In genomic region chr3:126524429-126524988, GRCh38 we compare ENCODE assay signal across 8 cellular contexts. TPM values are rescaled to one million over a fixed set of nuclear protein-coding genes. Genes with fewer than 3 reads are reported as not detected.
A peak's percentile ranks its signal among the peaks of the same experiment; 100 is the strongest.
DNase-seq lines count a peak whose midpoint lies in the region; ATAC-seq and TF ChIP-seq lines count a peak whose summit lies in the region.

No MANE protein-coding gene starts in this region.

- no peaks in the 10 kb centered on the region for H3K4me1 Mint-ChIP-seq in activated CD8-positive, alpha-beta T cell treated with anti-CD3 and anti-CD28 coated beads for 36 hours (ENCODE audit: low read depth)
- peaks cover 2% of the 10 kb centered on the region for H3K4me1 Mint-ChIP-seq in activated CD8-positive, alpha-beta T cell treated with anti-CD3 and anti-CD28 coated beads, Interleukin-2, amount 10 ng/mL, durations not matched to agents 7 days and 5 days (ENCODE audit: low read depth)
- H3K4me1 Mint-ChIP-seq in chondrocyte (ENCODE audit: low read depth), result peaks cover 3% of the 10 kb centered on the region

- intact Hi-C loops in activated CD8-positive, alpha-beta T cell treated with anti-CD3 and anti-CD28 coated beads for 36 hours (cut with micrococcal nuclease), result no loop called here
- intact Hi-C loops in lower lobe of right lung (cut with DNase I), result no loop called here
- intact Hi-C loops in transverse colon (cut with DNase I; ENCODE audit: low total_unique reads), result no loop called here

- in situ Hi-C loops in transverse colon (cut with MboI; ENCODE audit: low pct_ligation_motif_present in 1 of 4, low pct_unique_long_range_greater_than_20kb in 1 of 4, low sequenced_read_pairs in 3 of 4), result no loop called here

- peak; percentile 18 for DNase-seq in activated CD8-positive, alpha-beta T cell treated with anti-CD3 and anti-CD28 coated beads for 36 hours
- no peak for DNase-seq in activated CD8-positive, alpha-beta T cell treated with anti-CD3 and anti-CD28 coated beads, Interleukin-2, amount 10 ng/mL, durations not matched to agents 7 days and 5 days
- peak; percentile 88 for DNase-seq in chondrocyte (ENCODE audit: low spot score)
- DNase-seq in lower lobe of right lung, result peak; percentile 62
- DNase-seq in transverse colon, result peak; percentile 32
- DNase-seq in HT-29 (ENCODE audit: low spot score), result no peak

- peak overlapping the region; percentile 3 for H3K4me3 Mint-ChIP-seq in activated CD8-positive, alpha-beta T cell treated with anti-CD3 and anti-CD28 coated beads for 36 hours
- H3K4me3 Mint-ChIP-seq in activated CD8-positive, alpha-beta T cell treated with anti-CD3 and anti-CD28 coated beads, Interleukin-2, amount 10 ng/mL, durations not matched to agents 7 days and 5 days, result no peak overlapping the region
- peak overlapping the region; percentile 62 for H3K4me3 Mint-ChIP-seq in chondrocyte (ENCODE audit: unreplicated experiment)

- H3K4me3 ChIP-seq in lower lobe of right lung (peak overlapping the region; percentile 54), transverse colon (peak overlapping the region; percentile 26 to 56 (median 42))

- H3K27ac ChIP-seq in lower lobe of right lung (peak overlapping the region; percentile 56), transverse colon (peak overlapping the region; percentile 18 to 57 (median 44))

- no peak overlapping the region for H3K27ac Mint-ChIP-seq in activated CD8-positive, alpha-beta T cell treated with anti-CD3 and anti-CD28 coated beads for 36 hours
- H3K27ac Mint-ChIP-seq in activated CD8-positive, alpha-beta T cell treated with anti-CD3 and anti-CD28 coated beads, Interleukin-2, amount 10 ng/mL, durations not matched to agents 7 days and 5 days, result no peak overlapping the region
- H3K27ac Mint-ChIP-seq in chondrocyte (ENCODE audit: unreplicated experiment), result no peak overlapping the region

- H3K9me3 ChIP-seq in lower lobe of right lung, result no peaks in the 10 kb centered on the region
- H3K9me3 ChIP-seq in transverse colon, result no peaks in the 10 kb centered on the region

- CTCF ChIA-PET in activated CD8-positive, alpha-beta T cell treated with anti-CD3 and anti-CD28 coated beads for 36 hours (lab: Charles Lee), result no interaction called here
- CTCF ChIA-PET in activated CD8-positive, alpha-beta T cell treated with anti-CD3 and anti-CD28 coated beads, Interleukin-2, amount 10 ng/mL, durations not matched to agents 7 days and 5 days (lab: Charles Lee), result no interaction called here

- peaks cover 9% of the 10 kb centered on the region for H3K4me1 ChIP-seq in lower lobe of right lung
- peaks cover 4 to 18% (median 13%) of the 10 kb centered on the region in 4 donors for H3K4me1 ChIP-seq in transverse colon

- no peak for TF ChIP-seq EP300 in transverse colon (IDR thresholded peaks at IDR 0.05; ENCODE audit: low read depth)

- peak; percentile 2 for TF ChIP-seq POLR2A in transverse colon (IDR thresholded peaks at IDR 0.05)

- no peak for TF ChIP-seq CTCF in activated CD8-positive, alpha-beta T cell treated with anti-CD3 and anti-CD28 coated beads for 36 hours (IDR thresholded peaks at IDR 0.05)
- TF ChIP-seq CTCF in chondrocyte (IDR thresholded peaks at IDR 0.05) (no peak), lower lobe of right lung (IDR thresholded peaks at IDR 0.05) (no peak), transverse colon (IDR thresholded peaks at IDR 0.05) (peak in 1 of 5 experiments; percentile 2)

- no peaks in the 10 kb centered on the region for H3K36me3 Mint-ChIP-seq in activated CD8-positive, alpha-beta T cell treated with anti-CD3 and anti-CD28 coated beads for 36 hours (ENCODE audit: low read depth)
- no peaks in the 10 kb centered on the region for H3K36me3 Mint-ChIP-seq in activated CD8-positive, alpha-beta T cell treated with anti-CD3 and anti-CD28 coated beads, Interleukin-2, amount 10 ng/mL, durations not matched to agents 7 days and 5 days (ENCODE audit: low read depth)
- H3K36me3 Mint-ChIP-seq in chondrocyte (ENCODE audit: low read depth), result no peaks in the 10 kb centered on the region

- H3K36me3 ChIP-seq in lower lobe of right lung (no peaks in the 10 kb centered on the region), transverse colon (no peaks in the 10 kb centered on the region)

- WGBS in transverse colon (ENCODE audit: low coverage in 1 of 2), 2 donors, result 6% methylated on average over 27 of the region's 31 CpGs; no CpG with 5 or more reads in 1 of the 2 donors

- H3K9me3 Mint-ChIP-seq in activated CD8-positive, alpha-beta T cell treated with anti-CD3 and anti-CD28 coated beads for 36 hours, result no peaks in the 10 kb centered on the region
- H3K9me3 Mint-ChIP-seq in activated CD8-positive, alpha-beta T cell treated with anti-CD3 and anti-CD28 coated beads, Interleukin-2, amount 10 ng/mL, durations not matched to agents 7 days and 5 days (ENCODE audit: insufficient read depth), result no peaks in the 10 kb centered on the region
- no peaks in the 10 kb centered on the region for H3K9me3 Mint-ChIP-seq in chondrocyte (ENCODE audit: low read depth)

- H3K27me3 Mint-ChIP-seq in activated CD8-positive, alpha-beta T cell treated with anti-CD3 and anti-CD28 coated beads for 36 hours, result peaks cover 11% of the 10 kb centered on the region
- H3K27me3 Mint-ChIP-seq in activated CD8-positive, alpha-beta T cell treated with anti-CD3 and anti-CD28 coated beads, Interleukin-2, amount 10 ng/mL, durations not matched to agents 7 days and 5 days (ENCODE audit: low read depth), result peaks cover 20% of the 10 kb centered on the region
- peaks cover 18% of the 10 kb centered on the region for H3K27me3 Mint-ChIP-seq in chondrocyte (ENCODE audit: low read depth)

- POLR2A ChIA-PET in activated CD8-positive, alpha-beta T cell treated with anti-CD3 and anti-CD28 coated beads for 36 hours (lab: Charles Lee), result no interaction called here
- POLR2A ChIA-PET in activated CD8-positive, alpha-beta T cell treated with anti-CD3 and anti-CD28 coated beads, Interleukin-2, amount 10 ng/mL, durations not matched to agents 7 days and 5 days (lab: Charles Lee), result no interaction called here

- H3K27me3 ChIP-seq in lower lobe of right lung (ENCODE audit: low read depth), result peaks cover 19% of the 10 kb centered on the region
- H3K27me3 ChIP-seq in transverse colon, result peaks cover 19% of the 10 kb centered on the region

- ATAC-seq in activated CD8-positive, alpha-beta T cell treated with anti-CD3 and anti-CD28 coated beads for 36 hours, result peak; percentile 34
- no peak for ATAC-seq in activated CD8-positive, alpha-beta T cell treated with anti-CD3 and anti-CD28 coated beads, Interleukin-2, amount 10 ng/mL, durations not matched to agents 7 days and 5 days
- ATAC-seq in lower lobe of right lung, result peak; percentile 4 to 9
- no peak for ATAC-seq in esophagus mucosa
- ATAC-seq in HG03457 (IDR thresholded peaks at IDR 0.05; ENCODE audit: unreplicated experiment), result no peak

RNA-seq across cellular contexts. Expression of gene CHST13, which starts 0.6 kb away (rescaled TPM):
- total RNA-seq in activated CD8-positive, alpha-beta T cell treated with anti-CD3 and anti-CD28 coated beads for 36 hours, result not detected
- total RNA-seq in activated CD8-positive, alpha-beta T cell treated with anti-CD3 and anti-CD28 coated beads, Interleukin-2, amount 10 ng/mL, durations not matched to agents 7 days and 5 days, result not detected
- not detected in 3 replicates for total RNA-seq in chondrocyte
- total RNA-seq in lower lobe of right lung, result 1.5 TPM
- 1 to 10 TPM in 3 of 4 donors, not detected in 1; 2.0 to 6.4 (median 4.9) TPM for total RNA-seq in transverse colon
- 0.05 and 1.3 TPM in 2 replicates for total RNA-seq in HT-29 (2014; rRNA removed; shearing (Covaris generic))
- not detected for total RNA-seq in esophagus mucosa

RNA-seq across cellular contexts. Expression of gene UROC1, which starts 6.9 kb away (rescaled TPM):
- total RNA-seq in activated CD8-positive, alpha-beta T cell treated with anti-CD3 and anti-CD28 coated beads for 36 hours, result not detected
- total RNA-seq in activated CD8-positive, alpha-beta T cell treated with anti-CD3 and anti-CD28 coated beads, Interleukin-2, amount 10 ng/mL, durations not matched to agents 7 days and 5 days, result under 1 TPM in 1 of 2 experiments, not detected in 1; 0.13 TPM
- 0.15 TPM in 1 of 3 replicates, not detected in the others for total RNA-seq in chondrocyte
- total RNA-seq in lower lobe of right lung, result not detected
- total RNA-seq in transverse colon, result not detected
- not detected in 2 replicates for total RNA-seq in HT-29 (2014; rRNA removed; shearing (Covaris generic))
- not detected for total RNA-seq in esophagus mucosa

RNA-seq across cellular contexts. Expression of gene C3orf22, which starts 34.2 kb away (rescaled TPM):
- not detected for total RNA-seq in activated CD8-positive, alpha-beta T cell treated with anti-CD3 and anti-CD28 coated beads for 36 hours
- total RNA-seq in activated CD8-positive, alpha-beta T cell treated with anti-CD3 and anti-CD28 coated beads, Interleukin-2, amount 10 ng/mL, durations not matched to agents 7 days and 5 days, result not detected
- not detected in 3 replicates for total RNA-seq in chondrocyte
- not detected for total RNA-seq in lower lobe of right lung
- total RNA-seq in transverse colon, result not detected
- total RNA-seq in HT-29 (2014; rRNA removed; shearing (Covaris generic)), result not detected in 2 replicates
- not detected for total RNA-seq in esophagus mucosa

RNA-seq across cellular contexts. Expression of gene ZXDC, which starts 48.8 kb away (rescaled TPM):
- 10 to 100 TPM; 27.8 to 29.8 TPM for total RNA-seq in activated CD8-positive, alpha-beta T cell treated with anti-CD3 and anti-CD28 coated beads for 36 hours
- total RNA-seq in activated CD8-positive, alpha-beta T cell treated with anti-CD3 and anti-CD28 coated beads, Interleukin-2, amount 10 ng/mL, durations not matched to agents 7 days and 5 days, result 10 to 100 TPM; 26.6 to 27.3 TPM
- total RNA-seq in chondrocyte (26.3 to 29.7 TPM (median 26.6 TPM) in 3 replicates), lower lobe of right lung (40.4 TPM), transverse colon (10 to 100 TPM; 44.6 to 81.2 (median 46.4) TPM), esophagus mucosa (19.1 TPM)
- total RNA-seq in HT-29 (2014; rRNA removed; shearing (Covaris generic)), result 41.2 and 42.2 TPM in 2 replicates

Comparison
In these comparisons a context has a peak if more than half of its experiments do, and no peak if none do; other contexts are left out.
1. ATAC-seq: peak in activated CD8-positive, alpha-beta T cell treated with anti-CD3 and anti-CD28 coated beads for 36 hours (single experiment) and lower lobe of right lung (2 of 2); none in activated CD8-positive, alpha-beta T cell treated with anti-CD3 and anti-CD28 coated beads, Interleukin-2, amount 10 ng/mL, durations not matched to agents 7 days and 5 days (single experiment), esophagus mucosa (single experiment) and HG03457 (single experiment).
2. DNase-seq: peak in activated CD8-positive, alpha-beta T cell treated with anti-CD3 and anti-CD28 coated beads for 36 hours (single experiment), chondrocyte (single experiment), lower lobe of right lung (single experiment) and transverse colon (single experiment); none in activated CD8-positive, alpha-beta T cell treated with anti-CD3 and anti-CD28 coated beads, Interleukin-2, amount 10 ng/mL, durations not matched to agents 7 days and 5 days (single experiment) and HT-29 (single experiment).